31 cellular contexts compared by ENCODE assay signal in the genomic region with DNA sequence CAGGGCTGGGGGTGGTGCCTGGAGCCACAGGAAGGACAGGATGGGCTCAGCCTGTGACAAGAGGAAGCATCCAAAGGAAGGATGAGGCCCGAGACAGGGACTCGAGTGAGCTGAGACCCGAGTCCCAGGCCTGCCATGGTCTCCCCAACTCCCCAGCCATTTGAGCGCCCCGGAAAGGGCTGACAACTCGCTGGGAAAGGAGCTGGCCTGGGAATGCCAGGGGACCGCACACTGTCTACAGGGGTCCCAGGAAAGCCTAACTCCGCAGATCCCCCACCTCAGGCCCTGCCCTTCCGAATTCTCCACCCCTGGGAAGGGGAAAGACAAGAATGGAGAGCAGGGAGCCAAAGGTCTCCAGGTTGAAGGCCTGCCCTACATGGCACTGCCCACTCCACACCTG. TPM values are rescaled to one million over a fixed set of nuclear protein-coding genes. Genes with fewer than 3 reads are reported as not detected.
"Had no signal": no experiment of that assay in that cellular context is flagged by ENCODE, and none has a peak within 500 bp of the region (broad histone marks: within the 10 kb centered on the region; RNA-seq: fewer than 3 reads in every experiment).

No MANE protein-coding gene starts in this region.

- H3K4me3 ChIP-seq: tibial nerve had no signal

- ATAC-seq: activated CD8-positive, alpha-beta memory T cell treated with anti-CD3 and anti-CD28 coated beads, Interleukin-2, amount 10 ng/mL, durations not matched to agents 7 days and 5 days; effector memory CD8-positive, alpha-beta T cell; left colon; right cardiac atrium had no signal

- H3K4me1 Mint-ChIP-seq: neural crest cell had no signal

- H3K27ac Mint-ChIP-seq: activated CD4-positive, alpha-beta memory T cell treated with anti-CD3 and anti-CD28 coated beads for 36 hours; activated CD8-positive, alpha-beta memory T cell treated with anti-CD3 and anti-CD28 coated beads, Interleukin-2, amount 10 ng/mL, durations not matched to agents 7 days and 5 days; effector memory CD8-positive, alpha-beta T cell had no signal

- H3K9me3 ChIP-seq: tibial nerve had no signal

- DNase-seq: activated CD4-positive, alpha-beta memory T cell treated with anti-CD3 and anti-CD28 coated beads for 36 hours; activated CD4-positive, alpha-beta T cell treated with anti-CD3 and anti-CD28 coated beads, Interleukin-2, amount 10 ng/mL, durations not matched to agents 24 days and 14 days; activated CD4-positive, CD25-positive, alpha-beta regulatory T cell treated with anti-CD3 and anti-CD28 coated beads, Interleukin-2, amount 50 U/mL, for 72 hours; activated CD8-positive, alpha-beta memory T cell treated with anti-CD3 and anti-CD28 coated beads, Interleukin-2, amount 10 ng/mL, durations not matched to agents 7 days and 5 days; activated naive CD4-positive, alpha-beta T cell; activated T-cell treated with anti-CD3 and anti-CD28 coated beads, Interleukin-2, amount 50 U/mL, for 48 hours; amniotic stem cell; brain microvascular endothelial cell; caudate nucleus; cortex of kidney; effector memory CD8-positive, alpha-beta T cell; head of caudate nucleus; hippocampal formation; left colon; mammary epithelial cell; occipital lobe; right cardiac atrium; stimulated activated CD4-positive, alpha-beta T cell treated with anti-CD3 and anti-CD28 coated beads, Interleukin-15, amount 100 ng/mL, for 24 hours; stimulated activated CD4-positive, alpha-beta T cell treated with anti-CD3 and anti-CD28 coated beads, Interleukin-2, amount 100 ng/mL, for 24 hours; stimulated activated naive CD4-positive, alpha-beta T cell treated with Interleukin-2 at 50 U/mL for 16 hours had no signal

- H3K36me3 ChIP-seq: brain microvascular endothelial cell had no signal

- FAIRE-seq: astrocyte, endothelial cell of umbilical vein, keratinocyte, TTC549 had no signal

- H3K27me3 Mint-ChIP-seq: activated CD4-positive, alpha-beta memory T cell treated with anti-CD3 and anti-CD28 coated beads for 36 hours; activated CD4-positive, alpha-beta T cell treated with anti-CD3 and anti-CD28 coated beads, Interleukin-2, amount 10 ng/mL, durations not matched to agents 24 days and 14 days; activated CD8-positive, alpha-beta memory T cell treated with anti-CD3 and anti-CD28 coated beads, Interleukin-2, amount 10 ng/mL, durations not matched to agents 7 days and 5 days; effector memory CD8-positive, alpha-beta T cell had no signal

- H3K27ac ChIP-seq: brain microvascular endothelial cell, tibial nerve, VCaP had no signal

- H3K4me3 Mint-ChIP-seq: activated CD4-positive, alpha-beta memory T cell treated with anti-CD3 and anti-CD28 coated beads for 36 hours; activated CD4-positive, alpha-beta T cell treated with anti-CD3 and anti-CD28 coated beads, Interleukin-2, amount 10 ng/mL, durations not matched to agents 24 days and 14 days; activated CD8-positive, alpha-beta memory T cell treated with anti-CD3 and anti-CD28 coated beads, Interleukin-2, amount 10 ng/mL, durations not matched to agents 7 days and 5 days; effector memory CD8-positive, alpha-beta T cell; neural crest cell had no signal

- H3K4me1 ChIP-seq: tibial nerve had no signal

- H3K9me3 Mint-ChIP-seq: activated CD4-positive, alpha-beta memory T cell treated with anti-CD3 and anti-CD28 coated beads for 36 hours; effector memory CD8-positive, alpha-beta T cell; neural crest cell had no signal

RNA-seq across cellular contexts. Expression of a gene that starts 38.6 kb away (rescaled TPM):
- total RNA-seq: activated CD4-positive, alpha-beta memory T cell treated with anti-CD3 and anti-CD28 coated beads for 36 hours; activated CD4-positive, alpha-beta T cell treated with anti-CD3 and anti-CD28 coated beads, Interleukin-2, amount 10 ng/mL, durations not matched to agents 24 days and 14 days; activated CD8-positive, alpha-beta memory T cell treated with anti-CD3 and anti-CD28 coated beads, Interleukin-2, amount 10 ng/mL, durations not matched to agents 7 days and 5 days; endothelial cell of umbilical vein; left colon; mucosa of gallbladder; occipital lobe; right cardiac atrium; T-helper 1 cell treated with Interleukin-12 subunit alpha and Interleukin-12 subunit beta and Interleukin-4 antibody, amounts not matched to agents 30 ng/mL and 1 ng/mL, for 36 hours; temporal lobe had no signal
- polyA plus RNA-seq: liver had no signal
